19 cellular contexts compared by ENCODE assay signal in the genomic region with DNA sequence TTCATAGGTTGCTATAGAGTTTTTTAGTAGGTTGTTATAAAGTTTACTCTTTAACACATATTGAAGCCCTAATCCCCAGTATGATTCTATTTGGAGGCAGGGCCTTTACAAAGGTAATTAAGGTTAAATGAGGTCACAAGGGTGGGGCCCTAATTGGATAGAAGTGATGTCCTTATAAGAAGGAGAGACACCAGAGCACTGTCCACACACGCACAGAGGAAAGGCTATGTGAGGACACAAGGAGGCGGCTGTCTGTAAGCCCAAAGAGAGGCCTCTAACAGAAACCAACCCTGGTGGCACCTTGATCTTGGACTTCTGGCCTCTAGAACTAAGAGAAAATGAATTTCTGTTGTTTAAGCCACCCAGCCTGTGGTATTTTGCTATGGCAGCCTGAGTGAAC.
"Had no signal": no experiment of that assay in that cellular context is flagged by ENCODE, and none has a peak within 500 bp of the region (broad histone marks: within the 10 kb centered on the region; RNA-seq: fewer than 3 reads in every experiment).

No MANE protein-coding gene starts in this region.

- H3K4me3 ChIP-seq: cardiac muscle cell, esophagus muscularis mucosa, heart right ventricle, pancreas, sigmoid colon, tibial artery, uterus had no signal

- H3K9me3 Mint-ChIP-seq: dendritic cell treated with granulocyte-macrophage colony-stimulating factor and Interleukin-4, amounts not matched to agents 40 ng/mL and 50 ng/mL, for 4 days; memory B cell; natural killer cell; T-helper 1 cell treated with Interleukin-12 subunit alpha and Interleukin-12 subunit beta and Interleukin-4 antibody, amounts not matched to agents 30 μg/mL and 1 μg/mL, for 36 hours had no signal

- H3K27ac ChIP-seq: cardiac muscle cell, esophagus muscularis mucosa, heart right ventricle, neutrophil, pancreas, sigmoid colon, tibial artery, uterus had no signal

- H3K27me3 Mint-ChIP-seq: dendritic cell treated with granulocyte-macrophage colony-stimulating factor and Interleukin-4, amounts not matched to agents 40 ng/mL and 50 ng/mL, for 4 days; memory B cell had no signal

- H3K36me3 ChIP-seq: cardiac muscle cell, esophagus muscularis mucosa, heart right ventricle, neutrophil, pancreas, sigmoid colon, tibial artery, uterus had no signal

- DNase-seq: activated CD4-positive, alpha-beta T cell treated with anti-CD3 and anti-CD28 coated beads, Interleukin-2, amount 50 U/mL, for 4 hours; activated CD4-positive, CD25-positive, alpha-beta regulatory T cell treated with anti-CD3 and anti-CD28 coated beads, Interleukin-2, amount 50 U/mL, for 72 hours; activated naive CD4-positive, alpha-beta T cell treated with anti-CD3 and anti-CD28 coated beads, Interleukin-2, amount 50 U/mL, for 16 hours; amygdala; effector CD8-positive, alpha-beta T cell; heart right ventricle; natural killer cell; pancreas; sigmoid colon; stimulated activated naive CD4-positive, alpha-beta T cell; substantia nigra; tibial artery; uterus had no signal

- ATAC-seq: heart right ventricle, natural killer cell, pancreas had no signal

- H3K27me3 ChIP-seq: cardiac muscle cell, esophagus muscularis mucosa, heart right ventricle, neutrophil, pancreas, sigmoid colon, tibial artery, uterus had no signal

- H3K4me3 Mint-ChIP-seq: dendritic cell treated with granulocyte-macrophage colony-stimulating factor and Interleukin-4, amounts not matched to agents 40 ng/mL and 50 ng/mL, for 4 days; memory B cell; natural killer cell; T-helper 1 cell treated with Interleukin-12 subunit alpha and Interleukin-12 subunit beta and Interleukin-4 antibody, amounts not matched to agents 30 μg/mL and 1 μg/mL, for 36 hours had no signal

- H3K36me3 Mint-ChIP-seq: natural killer cell had no signal

- H3K9me3 ChIP-seq: esophagus muscularis mucosa, heart right ventricle, neutrophil, pancreas, sigmoid colon, tibial artery, uterus had no signal

- H3K27ac Mint-ChIP-seq: dendritic cell treated with granulocyte-macrophage colony-stimulating factor and Interleukin-4, amounts not matched to agents 40 ng/mL and 50 ng/mL, for 4 days; natural killer cell; T-helper 1 cell treated with Interleukin-12 subunit alpha and Interleukin-12 subunit beta and Interleukin-4 antibody, amounts not matched to agents 30 μg/mL and 1 μg/mL, for 36 hours had no signal
